In the genomic region with DNA sequence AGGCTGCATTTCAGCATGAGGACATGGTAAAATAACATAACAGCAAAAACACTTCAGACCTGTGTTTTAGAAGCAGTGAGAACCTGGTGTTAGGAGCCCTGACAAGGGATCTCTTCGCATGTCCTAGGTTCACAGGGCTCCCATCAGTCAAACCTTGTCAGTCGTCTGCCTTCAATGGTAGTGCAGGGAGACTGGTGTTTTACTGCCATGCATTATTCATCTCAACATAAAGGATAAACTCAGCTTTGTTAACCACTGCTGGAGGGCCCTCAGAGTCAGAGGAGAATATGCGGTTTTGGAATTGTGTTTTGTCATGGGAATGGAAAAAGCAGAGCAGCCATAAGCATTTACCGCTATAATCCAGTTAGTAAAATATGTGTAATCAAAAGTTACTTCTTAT, we compare ENCODE assay signal across 23 cellular contexts.
"Had no signal": no experiment of that assay in that cellular context is flagged by ENCODE, and none has a peak within 500 bp of the region (broad histone marks: within the 10 kb centered on the region; RNA-seq: fewer than 3 reads in every experiment).

No MANE protein-coding gene starts in this region.

- H3K27me3 ChIP-seq: colonic mucosa, heart left ventricle, pancreas, suprapubic skin, tibial artery, upper lobe of left lung, uterus had no signal

- H3K4me2 ChIP-seq: smooth muscle cell had no signal

- H3K4me3 Mint-ChIP-seq: naive B cell; nephron; stimulated activated effector memory CD8-positive, alpha-beta T cell treated with anti-CD3 and anti-CD28 coated beads, Interleukin-12 subunit alpha, Interleukin-12 subunit beta, amount 100 ng/mL, for 72 hours had no signal

- H3K4me1 ChIP-seq: colonic mucosa, heart left ventricle, pancreas, suprapubic skin, tibial artery, upper lobe of left lung, uterus had no signal

- H3K4me1 Mint-ChIP-seq: naive B cell; stimulated activated effector memory CD8-positive, alpha-beta T cell treated with anti-CD3 and anti-CD28 coated beads, Interleukin-12 subunit alpha, Interleukin-12 subunit beta, amount 100 ng/mL, for 72 hours had no signal

- H3K9me3 ChIP-seq: colonic mucosa, pancreas had no signal

- H3K27ac ChIP-seq: colonic mucosa, heart left ventricle, pancreas, suprapubic skin, tibial artery, upper lobe of left lung, uterus had no signal

- H3K27me3 Mint-ChIP-seq: naive B cell, progenitor cell of endocrine pancreas had no signal

- H3K36me3 ChIP-seq: colonic mucosa, heart left ventricle, pancreas, suprapubic skin, tibial artery, upper lobe of left lung, uterus had no signal

- H3K36me3 Mint-ChIP-seq: naive B cell; stimulated activated effector memory CD8-positive, alpha-beta T cell treated with anti-CD3 and anti-CD28 coated beads, Interleukin-12 subunit alpha, Interleukin-12 subunit beta, amount 100 ng/mL, for 72 hours had no signal

- ATAC-seq: heart left ventricle; left colon; left ventricle myocardium superior; pancreas; right cardiac atrium; stimulated activated effector memory CD8-positive, alpha-beta T cell treated with anti-CD3 and anti-CD28 coated beads, Interleukin-12 subunit alpha, Interleukin-12 subunit beta, amount 100 ng/mL, for 72 hours; stimulated activated naive CD8-positive, alpha-beta T cell treated with anti-CD3 and anti-CD28 coated beads, Interleukin-15, Interleukin-2, amounts not matched to agents 100 U/mL and 50 U/mL, for 24 hours had no signal

- H3K27ac Mint-ChIP-seq: naive B cell; nephron; progenitor cell of endocrine pancreas; stimulated activated effector memory CD8-positive, alpha-beta T cell treated with anti-CD3 and anti-CD28 coated beads, Interleukin-12 subunit alpha, Interleukin-12 subunit beta, amount 100 ng/mL, for 72 hours had no signal

- DNase-seq: colonic mucosa; dermis blood vessel endothelial cell; heart left ventricle; hippocampal formation; left colon; left ventricle myocardium superior; mesenchymal stem cell; naive B cell; occipital lobe; pancreas; right cardiac atrium; stimulated activated CD4-positive, alpha-beta T cell treated with anti-CD3 and anti-CD28 coated beads, Interleukin-2, amount 100 ng/mL, for 48 hours; stimulated activated CD8-positive, alpha-beta memory T cell treated with anti-CD3 and anti-CD28 coated beads, Interleukin-4, amount 100 ng/mL, for 48 hours; stimulated activated naive CD8-positive, alpha-beta T cell treated with anti-CD3 and anti-CD28 coated beads, Interleukin-15, Interleukin-2, amounts not matched to agents 100 U/mL and 50 U/mL, for 24 hours; tibial artery; upper lobe of left lung; uterus had no signal

- H3K4me3 ChIP-seq: colonic mucosa, heart left ventricle, lung, pancreas, smooth muscle cell, suprapubic skin, tibial artery, upper lobe of left lung, uterus had no signal
